In genomic region chr4:40886931-40887330, GRCh38 we compare ENCODE assay signal across 1 cellular context.
TF ChIP-seq lines count a peak whose summit lies in the region.

No MANE protein-coding gene starts in this region.

TF ChIP-seq in GM23338, 12 proteins besides CTCF, POLR2A, EP300 and RAD21 (continued from another document):
- TF ChIP-seq, protein P1, sequence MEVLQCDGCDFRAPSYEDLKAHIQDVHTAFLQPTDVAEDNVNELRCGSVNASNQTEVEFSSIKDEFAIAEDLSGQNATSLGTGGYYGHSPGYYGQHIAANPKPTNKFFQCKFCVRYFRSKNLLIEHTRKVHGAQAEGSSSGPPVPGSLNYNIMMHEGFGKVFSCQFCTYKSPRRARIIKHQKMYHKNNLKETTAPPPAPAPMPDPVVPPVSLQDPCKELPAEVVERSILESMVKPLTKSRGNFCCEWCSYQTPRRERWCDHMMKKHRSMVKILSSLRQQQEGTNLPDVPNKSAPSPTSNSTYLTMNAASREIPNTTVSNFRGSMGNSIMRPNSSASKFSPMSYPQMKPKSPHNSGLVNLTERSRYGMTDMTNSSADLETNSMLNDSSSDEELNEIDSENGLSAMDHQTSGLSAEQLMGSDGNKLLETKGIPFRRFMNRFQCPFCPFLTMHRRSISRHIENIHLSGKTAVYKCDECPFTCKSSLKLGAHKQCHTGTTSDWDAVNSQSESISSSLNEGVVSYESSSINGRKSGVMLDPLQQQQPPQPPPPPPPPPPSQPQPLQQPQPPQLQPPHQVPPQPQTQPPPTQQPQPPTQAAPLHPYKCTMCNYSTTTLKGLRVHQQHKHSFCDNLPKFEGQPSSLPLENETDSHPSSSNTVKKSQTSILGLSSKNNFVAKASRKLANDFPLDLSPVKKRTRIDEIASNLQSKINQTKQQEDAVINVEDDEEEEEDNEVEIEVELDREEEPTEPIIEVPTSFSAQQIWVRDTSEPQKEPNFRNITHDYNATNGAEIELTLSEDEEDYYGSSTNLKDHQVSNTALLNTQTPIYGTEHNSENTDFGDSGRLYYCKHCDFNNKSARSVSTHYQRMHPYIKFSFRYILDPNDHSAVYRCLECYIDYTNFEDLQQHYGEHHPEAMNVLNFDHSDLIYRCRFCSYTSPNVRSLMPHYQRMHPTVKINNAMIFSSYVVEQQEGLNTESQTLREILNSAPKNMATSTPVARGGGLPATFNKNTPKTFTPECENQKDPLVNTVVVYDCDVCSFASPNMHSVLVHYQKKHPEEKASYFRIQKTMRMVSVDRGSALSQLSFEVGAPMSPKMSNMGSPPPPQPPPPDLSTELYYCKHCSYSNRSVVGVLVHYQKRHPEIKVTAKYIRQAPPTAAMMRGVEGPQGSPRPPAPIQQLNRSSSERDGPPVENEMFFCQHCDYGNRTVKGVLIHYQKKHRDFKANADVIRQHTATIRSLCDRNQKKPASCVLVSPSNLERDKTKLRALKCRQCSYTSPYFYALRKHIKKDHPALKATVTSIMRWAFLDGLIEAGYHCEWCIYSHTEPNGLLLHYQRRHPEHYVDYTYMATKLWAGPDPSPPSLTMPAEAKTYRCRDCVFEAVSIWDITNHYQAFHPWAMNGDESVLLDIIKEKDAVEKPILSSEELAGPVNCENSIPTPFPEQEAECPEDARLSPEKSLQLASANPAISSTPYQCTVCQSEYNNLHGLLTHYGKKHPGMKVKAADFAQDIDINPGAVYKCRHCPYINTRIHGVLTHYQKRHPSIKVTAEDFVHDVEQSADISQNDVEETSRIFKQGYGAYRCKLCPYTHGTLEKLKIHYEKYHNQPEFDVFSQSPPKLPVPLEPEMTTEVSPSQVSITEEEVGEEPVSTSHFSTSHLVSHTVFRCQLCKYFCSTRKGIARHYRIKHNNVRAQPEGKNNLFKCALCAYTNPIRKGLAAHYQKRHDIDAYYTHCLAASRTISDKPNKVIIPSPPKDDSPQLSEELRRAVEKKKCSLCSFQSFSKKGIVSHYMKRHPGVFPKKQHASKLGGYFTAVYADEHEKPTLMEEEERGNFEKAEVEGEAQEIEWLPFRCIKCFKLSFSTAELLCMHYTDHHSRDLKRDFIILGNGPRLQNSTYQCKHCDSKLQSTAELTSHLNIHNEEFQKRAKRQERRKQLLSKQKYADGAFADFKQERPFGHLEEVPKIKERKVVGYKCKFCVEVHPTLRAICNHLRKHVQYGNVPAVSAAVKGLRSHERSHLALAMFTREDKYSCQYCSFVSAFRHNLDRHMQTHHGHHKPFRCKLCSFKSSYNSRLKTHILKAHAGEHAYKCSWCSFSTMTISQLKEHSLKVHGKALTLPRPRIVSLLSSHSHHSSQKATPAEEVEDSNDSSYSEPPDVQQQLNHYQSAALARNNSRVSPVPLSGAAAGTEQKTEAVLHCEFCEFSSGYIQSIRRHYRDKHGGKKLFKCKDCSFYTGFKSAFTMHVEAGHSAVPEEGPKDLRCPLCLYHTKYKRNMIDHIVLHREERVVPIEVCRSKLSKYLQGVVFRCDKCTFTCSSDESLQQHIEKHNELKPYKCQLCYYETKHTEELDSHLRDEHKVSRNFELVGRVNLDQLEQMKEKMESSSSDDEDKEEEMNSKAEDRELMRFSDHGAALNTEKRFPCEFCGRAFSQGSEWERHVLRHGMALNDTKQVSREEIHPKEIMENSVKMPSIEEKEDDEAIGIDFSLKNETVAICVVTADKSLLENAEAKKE (CRISPR knock-in tag; IDR thresholded peaks at IDR 0.05) = no peak
- no peak for TF ChIP-seq ZNF331 (CRISPR knock-in tag; IDR thresholded peaks at IDR 0.05; ENCODE audit: low read depth)
- no peak for TF ChIP-seq STAT1 (IDR thresholded peaks at IDR 0.05; ENCODE audit: unreplicated experiment)
- TF ChIP-seq NANOG (IDR thresholded peaks at IDR 0.05; ENCODE audit: borderline replicate concordance) = no peak
- TF ChIP-seq EZH2 (IDR thresholded peaks at IDR 0.05; ENCODE audit: low read depth, unreplicated experiment) = no peak
- TF ChIP-seq EZH2phosphoT487 (IDR thresholded peaks at IDR 0.05; ENCODE audit: unreplicated experiment) = no peak
- TF ChIP-seq, protein P2, sequence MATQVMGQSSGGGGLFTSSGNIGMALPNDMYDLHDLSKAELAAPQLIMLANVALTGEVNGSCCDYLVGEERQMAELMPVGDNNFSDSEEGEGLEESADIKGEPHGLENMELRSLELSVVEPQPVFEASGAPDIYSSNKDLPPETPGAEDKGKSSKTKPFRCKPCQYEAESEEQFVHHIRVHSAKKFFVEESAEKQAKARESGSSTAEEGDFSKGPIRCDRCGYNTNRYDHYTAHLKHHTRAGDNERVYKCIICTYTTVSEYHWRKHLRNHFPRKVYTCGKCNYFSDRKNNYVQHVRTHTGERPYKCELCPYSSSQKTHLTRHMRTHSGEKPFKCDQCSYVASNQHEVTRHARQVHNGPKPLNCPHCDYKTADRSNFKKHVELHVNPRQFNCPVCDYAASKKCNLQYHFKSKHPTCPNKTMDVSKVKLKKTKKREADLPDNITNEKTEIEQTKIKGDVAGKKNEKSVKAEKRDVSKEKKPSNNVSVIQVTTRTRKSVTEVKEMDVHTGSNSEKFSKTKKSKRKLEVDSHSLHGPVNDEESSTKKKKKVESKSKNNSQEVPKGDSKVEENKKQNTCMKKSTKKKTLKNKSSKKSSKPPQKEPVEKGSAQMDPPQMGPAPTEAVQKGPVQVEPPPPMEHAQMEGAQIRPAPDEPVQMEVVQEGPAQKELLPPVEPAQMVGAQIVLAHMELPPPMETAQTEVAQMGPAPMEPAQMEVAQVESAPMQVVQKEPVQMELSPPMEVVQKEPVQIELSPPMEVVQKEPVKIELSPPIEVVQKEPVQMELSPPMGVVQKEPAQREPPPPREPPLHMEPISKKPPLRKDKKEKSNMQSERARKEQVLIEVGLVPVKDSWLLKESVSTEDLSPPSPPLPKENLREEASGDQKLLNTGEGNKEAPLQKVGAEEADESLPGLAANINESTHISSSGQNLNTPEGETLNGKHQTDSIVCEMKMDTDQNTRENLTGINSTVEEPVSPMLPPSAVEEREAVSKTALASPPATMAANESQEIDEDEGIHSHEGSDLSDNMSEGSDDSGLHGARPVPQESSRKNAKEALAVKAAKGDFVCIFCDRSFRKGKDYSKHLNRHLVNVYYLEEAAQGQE (IDR thresholded peaks at IDR 0.05; ENCODE audit: unreplicated experiment) = no peak
TF ChIP-seq in GM23338: peak in this region for 0.
